1 cellular context compared by ENCODE assay signal in genomic region chr3:185824467-185825378, GRCh38.
A peak's percentile ranks its signal among the peaks of the same experiment; 100 is the strongest.
TF ChIP-seq lines count a peak whose summit lies in the region.

TSS of gene IGF2BP2 (minus strand) at chr3:185825042. CDS start at chr3:185824960, 82 bp downstream.

TF ChIP-seq in HepG2, 621 proteins besides CTCF, POLR2A, EP300 and RAD21 (continued from another document and continues in another):
- TF ChIP-seq ZNF281 (CRISPR knock-in tag; IDR thresholded peaks at IDR 0.05; ENCODE audit: borderline replicate concordance): peak; percentile 95
- peak in 1 of 2 experiments; percentile 48; a peak in 1 of 4 replicates for TF ChIP-seq REST (IDR thresholded peaks at IDR 0.05; ENCODE audit: borderline replicate concordance in 1 of 2, low read depth in 1 of 2, low read length in 2 of 2)
- TF ChIP-seq YY1 (IDR thresholded peaks at IDR 0.05; ENCODE audit: insufficient read depth, insufficient replicate concordance, low read depth, low read length): peak; percentile 41
- TF ChIP-seq RXRB (CRISPR knock-in tag; IDR thresholded peaks at IDR 0.05; ENCODE audit: borderline replicate concordance): no peak
- no peak for TF ChIP-seq SATB2 (CRISPR knock-in tag; IDR thresholded peaks at IDR 0.05)
- peak; percentile 42 for TF ChIP-seq ZFX (CRISPR knock-in tag; IDR thresholded peaks at IDR 0.05; ENCODE audit: low read depth)
- TF ChIP-seq ZNF333 (CRISPR knock-in tag; IDR thresholded peaks at IDR 0.05; ENCODE audit: borderline replicate concordance): 0 out of 2 replicates have a peak, but pooled peaks have one; percentile 59
- 0 out of 2 replicates have a peak, but pooled peaks have one; percentile 38 for TF ChIP-seq KLF12 (CRISPR knock-in tag; IDR thresholded peaks at IDR 0.05; ENCODE audit: borderline replicate concordance)
- TF ChIP-seq HIVEP1 (CRISPR knock-in tag; IDR thresholded peaks at IDR 0.05): 0 out of 2 replicates have a peak, but pooled peaks have one; percentile 16
- TF ChIP-seq ARNT (IDR thresholded peaks at IDR 0.05): no peak
- peak; percentile 84 for TF ChIP-seq ZNF740 (CRISPR knock-in tag; IDR thresholded peaks at IDR 0.05)
- no peak for TF ChIP-seq FOXP4 (CRISPR knock-in tag; IDR thresholded peaks at IDR 0.05)
- no peak for TF ChIP-seq MAFK (conservative IDR thresholded peaks at IDR 0.05 in 1 of 2, IDR thresholded peaks at IDR 0.05 in 1 of 2; ENCODE audit: low read length in 2 of 2)
- no peak for TF ChIP-seq NR3C1 (CRISPR knock-in tag; IDR thresholded peaks at IDR 0.05)
- 0 out of 2 replicates have a peak, but pooled peaks have one; percentile 40 for TF ChIP-seq NKX3-1 (CRISPR knock-in tag; IDR thresholded peaks at IDR 0.05)
- no peak for TF ChIP-seq ZNF205 (CRISPR knock-in tag; IDR thresholded peaks at IDR 0.05)
- no peak for TF ChIP-seq CENPT (CRISPR knock-in tag; IDR thresholded peaks at IDR 0.05; ENCODE audit: low read depth)
- peak; percentile 71 for TF ChIP-seq TAF1 (CRISPR knock-in tag; IDR thresholded peaks at IDR 0.05)
- TF ChIP-seq ZNF160 (CRISPR knock-in tag; IDR thresholded peaks at IDR 0.05): no peak
- peak; percentile 76 for TF ChIP-seq POLR2G (IDR thresholded peaks at IDR 0.05; ENCODE audit: low read depth, low read length)
- TF ChIP-seq MXD1 (CRISPR knock-in tag; IDR thresholded peaks at IDR 0.05): peak; percentile 57; the same call in 1 of the 2 replicates
- TF ChIP-seq HNRNPK (IDR thresholded peaks at IDR 0.05; ENCODE audit: low read depth, low read length, poor library complexity, severe bottlenecking): peak; percentile 80
- peak; percentile 69 for TF ChIP-seq KDM2A (CRISPR knock-in tag; IDR thresholded peaks at IDR 0.05; ENCODE audit: borderline replicate concordance, low read depth)
- TF ChIP-seq MLXIP (CRISPR knock-in tag; IDR thresholded peaks at IDR 0.05; ENCODE audit: borderline replicate concordance): no peak
- TF ChIP-seq MAZ (IDR thresholded peaks at IDR 0.05; ENCODE audit: borderline replicate concordance, low read depth, low read length): peak; percentile 32; the same call in 1 of the 2 replicates
- peak; percentile 66; the same call in 1 of the 2 replicates for TF ChIP-seq MAZ (CRISPR knock-in tag; IDR thresholded peaks at IDR 0.05; ENCODE audit: low read depth)
- no peak for TF ChIP-seq ZHX1 (CRISPR knock-in tag; IDR thresholded peaks at IDR 0.05; ENCODE audit: low read depth)
- TF ChIP-seq ZFP90 (CRISPR knock-in tag; IDR thresholded peaks at IDR 0.05; ENCODE audit: borderline replicate concordance): 0 out of 2 replicates have a peak, but pooled peaks have one; percentile 55
- TF ChIP-seq SKIL (CRISPR knock-in tag; IDR thresholded peaks at IDR 0.05; ENCODE audit: borderline replicate concordance): 0 out of 2 replicates have a peak, but pooled peaks have one; percentile 12
- no peak for TF ChIP-seq FUBP1 (CRISPR knock-in tag; IDR thresholded peaks at IDR 0.05; ENCODE audit: borderline replicate concordance)
- TF ChIP-seq ZNF737 (CRISPR knock-in tag; IDR thresholded peaks at IDR 0.05; ENCODE audit: borderline replicate concordance): no peak
- TF ChIP-seq ZBTB37 (CRISPR knock-in tag; IDR thresholded peaks at IDR 0.05): no peak
- no peak for TF ChIP-seq DNMT3B (CRISPR knock-in tag; conservative IDR thresholded peaks at IDR 0.05)
